ENCODE assay signal across 1 cellular context in genomic region chr15:75785771-75786563, GRCh38.
TF ChIP-seq lines count a peak whose summit lies in the region.

No MANE protein-coding gene starts in this region.

TF ChIP-seq in HepG2, 621 proteins besides CTCF, POLR2A, EP300 and RAD21 (continued from another document):
- TF ChIP-seq ZSCAN9 (CRISPR knock-in tag; IDR thresholded peaks at IDR 0.05; ENCODE audit: borderline replicate concordance) (no peak), ZMYM3 (CRISPR knock-in tag; IDR thresholded peaks at IDR 0.05) (no peak), ZNF3 (CRISPR knock-in tag; IDR thresholded peaks at IDR 0.05) (no peak), AKNA (CRISPR knock-in tag; IDR thresholded peaks at IDR 0.05; ENCODE audit: borderline replicate concordance) (no peak), ZNF569 (CRISPR knock-in tag; IDR thresholded peaks at IDR 0.05; ENCODE audit: borderline replicate concordance) (no peak), GTF2F1 (IDR thresholded peaks at IDR 0.05; ENCODE audit: low read length) (no peak), MYNN (CRISPR knock-in tag; IDR thresholded peaks at IDR 0.05; ENCODE audit: low read depth) (no peak), SP140L (CRISPR knock-in tag; IDR thresholded peaks at IDR 0.05; ENCODE audit: borderline replicate concordance) (no peak), ETV5 (CRISPR knock-in tag; IDR thresholded peaks at IDR 0.05; ENCODE audit: borderline replicate concordance) (no peak), KDM6A (CRISPR knock-in tag; IDR thresholded peaks at IDR 0.05; ENCODE audit: low read depth) (no peak), SMC3 (IDR thresholded peaks at IDR 0.05; ENCODE audit: low read length) (0 out of 2 replicates have a peak, but pooled peaks have one; percentile 18), ZNF317 (CRISPR knock-in tag; IDR thresholded peaks at IDR 0.05) (no peak), MEIS2 (CRISPR knock-in tag; IDR thresholded peaks at IDR 0.05) (no peak), PAWR (CRISPR knock-in tag; IDR thresholded peaks at IDR 0.05; ENCODE audit: borderline replicate concordance) (no peak), ZNF18 (CRISPR knock-in tag; IDR thresholded peaks at IDR 0.05; ENCODE audit: insufficient replicate concordance) (no peak)
TF ChIP-seq in HepG2: peak in this region for 4.
